1 cellular context compared by ENCODE assay signal in genomic region chr20:17936306-17936790, GRCh38.
TF ChIP-seq lines count a peak whose summit lies in the region.

No MANE protein-coding gene starts in this region.

TF ChIP-seq in IMR-90, 13 proteins besides CTCF, POLR2A, EP300 and RAD21:
- TF ChIP-seq ELK1 (IDR thresholded peaks at IDR 0.05; ENCODE audit: borderline replicate concordance, low read depth, low read length) (no peak), CHD1 (IDR thresholded peaks at IDR 0.05; ENCODE audit: low read depth, low read length) (no peak), CEBPB (IDR thresholded peaks at IDR 0.05; ENCODE audit: low read depth, low read length) (no peak), RFX5 (IDR thresholded peaks at IDR 0.05; ENCODE audit: low read depth, low read length) (no peak), USF2 (IDR thresholded peaks at IDR 0.05; ENCODE audit: low read depth, low read length) (no peak), MAFK (IDR thresholded peaks at IDR 0.05; ENCODE audit: low read depth, low read length) (no peak), MAZ (IDR thresholded peaks at IDR 0.05; ENCODE audit: borderline replicate concordance, low read depth, low read length) (no peak), RCOR1 (IDR thresholded peaks at IDR 0.05; ENCODE audit: insufficient replicate concordance, low read length) (no peak), FOS (IDR thresholded peaks at IDR 0.05; ENCODE audit: low read depth, low read length) (no peak)
TF ChIP-seq in IMR-90: peak in this region for 0.
